11 cellular contexts compared by ENCODE assay signal in the genomic region with DNA sequence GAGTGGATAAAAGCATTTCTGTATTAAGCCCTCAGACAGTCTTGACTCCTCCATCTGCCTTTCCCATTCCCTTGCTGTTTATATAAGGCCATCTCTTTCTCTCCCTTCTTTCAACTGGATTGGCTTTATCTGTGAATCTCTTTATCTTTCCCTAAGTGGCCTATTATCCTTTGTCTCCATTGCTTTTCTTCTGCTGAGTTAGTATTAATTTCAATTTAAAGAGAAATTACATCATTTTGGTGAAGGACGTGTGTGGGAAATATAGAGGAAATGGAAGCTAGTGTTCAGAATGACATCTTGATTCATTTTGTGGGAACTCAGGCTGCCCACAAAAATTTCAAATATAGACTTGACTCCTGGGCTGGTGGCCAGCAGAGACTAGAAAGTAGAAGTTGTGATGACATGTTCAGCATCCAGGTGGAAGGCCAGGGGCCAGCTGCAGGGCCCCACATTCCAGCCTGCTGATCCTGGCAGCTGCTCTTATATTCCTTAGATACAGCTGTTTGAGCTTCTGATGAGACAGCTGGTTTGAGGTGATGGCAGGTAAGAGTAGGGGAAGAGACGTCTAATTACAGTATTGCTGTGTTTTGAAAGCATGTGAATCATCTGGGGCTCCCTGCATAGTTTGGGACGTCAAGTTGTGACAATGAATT. TPM values are rescaled to one million over a fixed set of nuclear protein-coding genes. Genes with fewer than 3 reads are reported as not detected.
DNase-seq lines count a peak whose midpoint lies in the region; ATAC-seq, FAIRE-seq and TF ChIP-seq lines count a peak whose summit lies in the region.
"Had no signal": no experiment of that assay in that cellular context is flagged by ENCODE, and none has a peak within 500 bp of the region (broad histone marks: within the 10 kb centered on the region; RNA-seq: fewer than 3 reads in every experiment).

No MANE protein-coding gene starts in this region.

- peaks cover 27 to 48% of the 10 kb centered on the region in 2 donors for H3K4me1 ChIP-seq in thyroid gland

- H3K27me3 Mint-ChIP-seq in activated naive CD8-positive, alpha-beta T cell treated with anti-CD3 and anti-CD28 coated beads, Interleukin-2, amount 50 U/mL, for 24 hours, result no peaks in the 10 kb centered on the region
- no peaks in the 10 kb centered on the region for H3K27me3 Mint-ChIP-seq in activated naive CD8-positive, alpha-beta T cell treated with anti-CD3 and anti-CD28 coated beads for 36 hours
- no peaks in the 10 kb centered on the region for H3K27me3 Mint-ChIP-seq in glutamatergic neuron (ENCODE audit: unreplicated experiment)

- DNase-seq in activated naive CD8-positive, alpha-beta T cell treated with anti-CD3 and anti-CD28 coated beads, Interleukin-2, amount 50 U/mL, for 24 hours, result no peak
- no peak for DNase-seq in activated naive CD8-positive, alpha-beta T cell treated with anti-CD3 and anti-CD28 coated beads for 36 hours
- DNase-seq in NCI-H226 (peak; percentile 90), bronchial epithelial cell (ENCODE audit: low read depth) (peak; percentile 90), thyroid gland (no peak), glutamatergic neuron (no peak), C1 segment of cervical spinal cord (lab: John Stamatoyannopoulos, UW) (no peak), T-helper 9 cell (no peak)
- DNase-seq: DND-41, endodermal cell, H7 had no signal

- peak overlapping the region; percentile 42 to 78 (median 60) for H3K27ac ChIP-seq in thyroid gland

- no peak for FAIRE-seq in bronchial epithelial cell (lab: Jason Lieb, UNC)

- intact Hi-C loops in thyroid gland (cut with DNase I), result no loop called here

- H3K9me3 ChIP-seq in thyroid gland, result no peaks in the 10 kb centered on the region

- no peaks in the 10 kb centered on the region for H3K9me3 Mint-ChIP-seq in activated naive CD8-positive, alpha-beta T cell treated with anti-CD3 and anti-CD28 coated beads, Interleukin-2, amount 50 U/mL, for 24 hours
- H3K9me3 Mint-ChIP-seq in activated naive CD8-positive, alpha-beta T cell treated with anti-CD3 and anti-CD28 coated beads for 36 hours, result no peaks in the 10 kb centered on the region
- H3K9me3 Mint-ChIP-seq in glutamatergic neuron (ENCODE audit: unreplicated experiment), result peaks cover 2% of the 10 kb centered on the region
- H3K9me3 Mint-ChIP-seq: endodermal cell had no signal

- TF ChIP-seq CTCF in bronchial epithelial cell (IDR thresholded peaks at IDR 0.05; ENCODE audit: insufficient read depth, low read length, severe bottlenecking) (no peak), thyroid gland (IDR thresholded peaks at IDR 0.05) (no peak), glutamatergic neuron (IDR thresholded peaks at IDR 0.05; ENCODE audit: partially characterized antibody, unreplicated experiment) (no peak)

- H3K27me3 ChIP-seq in bronchial epithelial cell (ENCODE audit: control insufficient read depth, insufficient read depth, low read length) (no peaks in the 10 kb centered on the region), thyroid gland (no peaks in the 10 kb centered on the region)

- 66 to 81% methylated on average over 3 of the region's 3 CpGs for WGBS in thyroid gland, 2 donors

- peak; percentile 43 for ATAC-seq in activated naive CD8-positive, alpha-beta T cell treated with anti-CD3 and anti-CD28 coated beads, Interleukin-2, amount 50 U/mL, for 24 hours

- TF ChIP-seq POLR2A in thyroid gland (IDR thresholded peaks at IDR 0.05), result no peak

- no peak overlapping the region for H3K27ac Mint-ChIP-seq in activated naive CD8-positive, alpha-beta T cell treated with anti-CD3 and anti-CD28 coated beads, Interleukin-2, amount 50 U/mL, for 24 hours
- no peak overlapping the region for H3K27ac Mint-ChIP-seq in activated naive CD8-positive, alpha-beta T cell treated with anti-CD3 and anti-CD28 coated beads for 36 hours
- no peak overlapping the region for H3K27ac Mint-ChIP-seq in glutamatergic neuron (ENCODE audit: unreplicated experiment)
- H3K27ac Mint-ChIP-seq: endodermal cell had no signal

- no peak overlapping the region for H3K4me3 Mint-ChIP-seq in activated naive CD8-positive, alpha-beta T cell treated with anti-CD3 and anti-CD28 coated beads, Interleukin-2, amount 50 U/mL, for 24 hours
- no peak overlapping the region for H3K4me3 Mint-ChIP-seq in activated naive CD8-positive, alpha-beta T cell treated with anti-CD3 and anti-CD28 coated beads for 36 hours
- no peak overlapping the region for H3K4me3 Mint-ChIP-seq in glutamatergic neuron (ENCODE audit: unreplicated experiment)
- H3K4me3 Mint-ChIP-seq: endodermal cell had no signal

- H3K36me3 ChIP-seq in bronchial epithelial cell (ENCODE audit: control insufficient read depth, insufficient read depth, low read length) (peaks cover 1% of the 10 kb centered on the region), thyroid gland (peaks cover 0 to 3% of the 10 kb centered on the region in 2 donors)

- peaks cover 12% of the 10 kb centered on the region for H3K4me1 Mint-ChIP-seq in activated naive CD8-positive, alpha-beta T cell treated with anti-CD3 and anti-CD28 coated beads, Interleukin-2, amount 50 U/mL, for 24 hours
- H3K4me1 Mint-ChIP-seq in activated naive CD8-positive, alpha-beta T cell treated with anti-CD3 and anti-CD28 coated beads for 36 hours, result peaks cover 18% of the 10 kb centered on the region
- H3K4me1 Mint-ChIP-seq in glutamatergic neuron (ENCODE audit: low read depth, unreplicated experiment), result peaks cover 19% of the 10 kb centered on the region

- H3K4me3 ChIP-seq in bronchial epithelial cell (ENCODE audit: low read depth, low read length) (no peak overlapping the region), thyroid gland (replicated peaks in 1 of 3) (no peak overlapping the region)

- H3K36me3 Mint-ChIP-seq in activated naive CD8-positive, alpha-beta T cell treated with anti-CD3 and anti-CD28 coated beads, Interleukin-2, amount 50 U/mL, for 24 hours (ENCODE audit: low read depth), result peaks cover 33% of the 10 kb centered on the region
- H3K36me3 Mint-ChIP-seq in activated naive CD8-positive, alpha-beta T cell treated with anti-CD3 and anti-CD28 coated beads for 36 hours, result peaks cover 26% of the 10 kb centered on the region
- no peaks in the 10 kb centered on the region for H3K36me3 Mint-ChIP-seq in glutamatergic neuron (ENCODE audit: unreplicated experiment)

RNA-seq across cellular contexts. Expression of a gene that starts 52.3 kb away (rescaled TPM):
- 10 to 100 TPM; 25.7 to 30.9 TPM for total RNA-seq in activated naive CD8-positive, alpha-beta T cell treated with anti-CD3 and anti-CD28 coated beads for 36 hours
- total RNA-seq in bronchial epithelial cell (11.8 and 19.7 TPM in 2 replicates), thyroid gland (10 to 100 TPM; 42.2 to 68.7 (median 50.3) TPM), glutamatergic neuron (ENCODE audit: unreplicated experiment) (42.1 TPM)

Comparison
In these comparisons a context has a peak if more than half of its experiments do, and no peak if none do; other contexts are left out.
1. DNase-seq: peak in NCI-H226 (single experiment) and bronchial epithelial cell (single experiment); none in activated naive CD8-positive, alpha-beta T cell treated with anti-CD3 and anti-CD28 coated beads, Interleukin-2, amount 50 U/mL, for 24 hours (single experiment), activated naive CD8-positive, alpha-beta T cell treated with anti-CD3 and anti-CD28 coated beads for 36 hours (single experiment), thyroid gland (0 of 2), glutamatergic neuron (single experiment), C1 segment of cervical spinal cord (0 of 14) and T-helper 9 cell (single experiment).